ENCODE assay signal across 14 cellular contexts in the genomic region with DNA sequence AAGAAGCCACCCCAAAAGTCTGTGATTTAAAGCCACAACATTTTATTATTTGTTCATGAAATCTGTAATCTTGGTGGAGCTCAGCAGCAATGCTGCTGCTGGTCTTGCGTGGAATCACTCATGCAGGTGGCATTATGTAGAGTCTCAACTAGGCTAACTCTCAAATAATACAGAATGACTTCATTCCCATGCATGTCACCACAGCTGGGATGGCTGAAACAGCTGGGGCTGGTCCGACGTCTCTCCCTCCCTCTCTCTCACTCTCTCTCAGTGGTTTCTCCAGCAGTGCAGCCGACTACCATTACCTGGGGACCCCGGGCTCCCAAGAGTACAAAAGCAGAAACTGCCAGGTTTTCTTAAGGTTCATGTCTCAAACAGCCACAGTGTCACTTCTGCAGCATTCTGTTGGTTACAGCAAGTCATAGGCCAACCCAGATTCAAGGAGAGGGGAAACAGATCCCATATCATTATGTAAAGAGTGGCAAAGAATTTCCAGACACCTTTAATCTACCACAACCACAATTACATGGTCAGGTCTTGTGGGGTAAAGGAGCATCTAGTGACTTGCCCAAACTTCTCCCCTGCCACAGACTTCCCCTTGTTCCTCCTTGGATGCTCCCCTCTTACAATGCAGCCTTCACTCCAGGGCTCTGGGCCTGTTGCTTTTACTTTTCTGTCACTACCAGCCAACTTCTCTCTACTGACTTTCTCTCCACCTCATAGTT.
DNase-seq lines count a peak whose midpoint lies in the region; ATAC-seq, FAIRE-seq and TF ChIP-seq lines count a peak whose summit lies in the region.
"Had no signal": no experiment of that assay in that cellular context is flagged by ENCODE, and none has a peak within 500 bp of the region (broad histone marks: within the 10 kb centered on the region; RNA-seq: fewer than 3 reads in every experiment).

No MANE protein-coding gene starts in this region.

- H3K27me3 ChIP-seq in AG04450 (ENCODE audit: control insufficient read depth, insufficient read depth, low read length) (no peaks in the 10 kb centered on the region), Panc1 (ENCODE audit: control insufficient read depth, insufficient read depth, low read length) (no peaks in the 10 kb centered on the region), endothelial cell of umbilical vein (ENCODE audit: control insufficient read depth in 2 of 2, insufficient read depth in 2 of 2, low read length in 2 of 2) (no peaks in the 10 kb centered on the region)
- H3K27me3 ChIP-seq: tibial artery had no signal

- dilution Hi-C loops in endothelial cell of umbilical vein (cut with MboI; ENCODE audit: extremely low pct_ligation_motif_present, low sequenced_read_pairs) = no loop called here

- WGBS in mesodermal cell (ENCODE audit: insufficient coverage in 2 of 2), 2 experiments = 92 to 98% methylated on average over 5 of the region's 5 CpGs

- no peak for TF ChIP-seq CTCF in AG04450 (IDR thresholded peaks at IDR 0.05; ENCODE audit: low read depth, low read length)
- TF ChIP-seq CTCF in Panc1 (IDR thresholded peaks at IDR 0.05) = no peak
- TF ChIP-seq CTCF in endothelial cell of umbilical vein (IDR thresholded peaks at IDR 0.05; ENCODE audit: extremely low read depth in 1 of 2, insufficient read depth in 1 of 2, low read depth in 1 of 2, low read length in 2 of 2) = no peak

- no peak for FAIRE-seq in endothelial cell of umbilical vein (lab: Jason Lieb, UNC)

- peaks cover 3% of the 10 kb centered on the region; the same call in 1 of the 2 replicates for H3K9me3 ChIP-seq in AG04450 (ENCODE audit: control insufficient read depth, insufficient read depth, low read length)
- H3K9me3 ChIP-seq in Panc1 (ENCODE audit: control insufficient read depth, insufficient read depth, low read depth, low read length) = peaks cover 14% of the 10 kb centered on the region; the same call in 1 of the 2 replicates
- no peaks in the 10 kb centered on the region for H3K9me3 ChIP-seq in endothelial cell of umbilical vein (replicated peaks; ENCODE audit: control insufficient read depth, insufficient read depth, low read length)
- no peaks in the 10 kb centered on the region for H3K9me3 ChIP-seq in mesodermal cell (ENCODE audit: control insufficient read depth, low read length)
- H3K9me3 ChIP-seq: tibial artery had no signal

- H3K27ac ChIP-seq in AG04450 (ENCODE audit: low read depth, low read length) (peak overlapping the region; percentile 93), Panc1 (ENCODE audit: low read length) (peak overlapping the region; percentile 83), endothelial cell of umbilical vein (ENCODE audit: insufficient read depth, low read depth, low read length) (peak overlapping the region; percentile 87), mesodermal cell (ENCODE audit: low read depth, low read length, severe bottlenecking) (peak overlapping the region; percentile 60)
- H3K27ac ChIP-seq: SK-N-MC had no signal

- in situ Hi-C loops in Panc1 (cut with HindIII; ENCODE audit: low pct_unique_long_range_greater_than_20kb, low sequenced_read_pairs) = no loop called here

- DNase-seq in AG04450 (ENCODE audit: low read depth, low spot score) (no peak), Panc1 (ENCODE audit: low read depth, low spot score) (no peak), endothelial cell of umbilical vein (ENCODE audit: low read depth, low spot score) (no peak), NCI-H187 (lab: John Stamatoyannopoulos, UW) (no peak), germinal center (ENCODE audit: low spot score) (no peak), T-helper 9 cell (no peak)
- DNase-seq: activated B cell treated with CpG ODN at 0.5 μM for 24 hours, Kasumi-1, NCI-H2029, NCI-H82 had no signal

- no peak overlapping the region for H3K4me3 ChIP-seq in AG04450 (ENCODE audit: low read depth, low read length)
- peak overlapping the region in 1 of 2 experiments; percentile 2; a peak in 1 of 4 replicates for H3K4me3 ChIP-seq in Panc1 (ENCODE audit: low read depth in 2 of 2, low read length in 2 of 2)
- H3K4me3 ChIP-seq in endothelial cell of umbilical vein (replicated peaks in 1 of 3; ENCODE audit: insufficient read depth in 1 of 3, low read depth in 1 of 3, low read length in 3 of 3) = no peak overlapping the region
- H3K4me3 ChIP-seq in mesodermal cell (ENCODE audit: extremely low read depth, insufficient read depth, low read length, poor library complexity, severe bottlenecking) = no peak overlapping the region
- H3K4me3 ChIP-seq: SK-N-MC, tibial artery had no signal

- H3K4me2 ChIP-seq in endothelial cell of umbilical vein (ENCODE audit: insufficient read depth, low read length) = peak overlapping the region; percentile 0

- H3K36me3 ChIP-seq in Panc1 (ENCODE audit: control insufficient read depth, insufficient read depth, low read length) (no peaks in the 10 kb centered on the region), endothelial cell of umbilical vein (ENCODE audit: control insufficient read depth in 2 of 2, extremely low read depth in 1 of 2, insufficient read depth in 2 of 2, low read length in 2 of 2) (no peaks in the 10 kb centered on the region), mesodermal cell (ENCODE audit: control insufficient read depth, insufficient read depth, low read length) (no peaks in the 10 kb centered on the region)
- H3K36me3 ChIP-seq: tibial artery had no signal

- no peaks in the 10 kb centered on the region for H3K9me1 ChIP-seq in endothelial cell of umbilical vein (replicated peaks; ENCODE audit: control insufficient read depth, extremely low read depth, insufficient read depth, low read length)

- H4K20me1 ChIP-seq in endothelial cell of umbilical vein (replicated peaks; ENCODE audit: control insufficient read depth, extremely low read depth, insufficient read depth, low read length) = no peaks in the 10 kb centered on the region

- TF ChIP-seq POLR2A in endothelial cell of umbilical vein (IDR thresholded peaks at IDR 0.05; ENCODE audit: low read depth, low read length) = no peak

- H3K79me2 ChIP-seq in endothelial cell of umbilical vein (ENCODE audit: control insufficient read depth, insufficient read depth, low read length) = no peaks in the 10 kb centered on the region

- no peak overlapping the region for H2AFZ ChIP-seq in endothelial cell of umbilical vein (ENCODE audit: low read depth, low read length)

- H3K4me1 ChIP-seq in Panc1 (ENCODE audit: control insufficient read depth, insufficient read depth, low read length) = peaks cover 30% of the 10 kb centered on the region
- H3K4me1 ChIP-seq in endothelial cell of umbilical vein (ENCODE audit: control insufficient read depth, extremely low read depth, insufficient read depth, low read length) = peaks cover 62% of the 10 kb centered on the region
- H3K4me1 ChIP-seq in mesodermal cell (ENCODE audit: control insufficient read depth, insufficient read depth, low read length, poor library complexity, severe bottlenecking) = peaks cover 11% of the 10 kb centered on the region

- BruUV-seq in Panc1 (replicated peaks; lab: Mats Ljungman, UMichigan) (no TSS peak), endothelial cell of umbilical vein (replicated peaks; lab: Mats Ljungman, UMichigan) (TSS peak; percentile 41)

- peak; percentile 58 for ATAC-seq in Panc1
- no peak for ATAC-seq in GM19463 (IDR thresholded peaks at IDR 0.05; ENCODE audit: unreplicated experiment)

- intact Hi-C loops in Panc1 (cut with micrococcal nuclease; ENCODE audit: unreplicated experiment) = no loop called here
- intact Hi-C loops in endothelial cell of umbilical vein (cut with micrococcal nuclease) = no loop called here

- H3K9ac ChIP-seq in endothelial cell of umbilical vein (replicated peaks; ENCODE audit: extremely low read depth, insufficient read depth, low read length) = peak overlapping the region; percentile 72

- CTCF ChIA-PET in AG04450 (lab: Charles Lee) = interaction anchor here (0.6 kb wide), 1 partner anchor 232 kb away, joined by 3 read pairs; no protein-coding TSS in a partner anchor
- CTCF ChIA-PET in Panc1 (lab: Charles Lee) = no interaction called here
- CTCF ChIA-PET in endothelial cell of umbilical vein (lab: Charles Lee) = interaction anchor here (0.7 to 2.1 kb wide), 4 partner anchors 23 to 75 kb away, joined by 3 to 12 read pairs (median 4); no protein-coding TSS in a partner anchor

- POLR2A ChIA-PET in AG04450 (lab: Yijun Ruan, JAX) = interaction anchor here (0.6 to 0.9 kb wide), 3 partner anchors 12 to 30 kb away, joined by 3 to 8 read pairs (median 5); no protein-coding TSS in a partner anchor
- POLR2A ChIA-PET in Panc1 (lab: Charles Lee) = no interaction called here
- POLR2A ChIA-PET in endothelial cell of umbilical vein (lab: Charles Lee) = interaction anchor here (1.0 kb wide), 2 partner anchors 23 to 30 kb away, joined by 3 read pairs; no protein-coding TSS in a partner anchor

TF ChIP-seq in endothelial cell of umbilical vein, 7 proteins besides CTCF, POLR2A, EP300 and RAD21:
- TF ChIP-seq EZH2 (IDR thresholded peaks at IDR 0.05; ENCODE audit: borderline replicate concordance, low read depth, low read length, severe bottlenecking) (no peak), JUN (IDR thresholded peaks at IDR 0.05; ENCODE audit: borderline replicate concordance, insufficient read depth, insufficient read length, low read depth) (no peak), FOS (IDR thresholded peaks at IDR 0.05; ENCODE audit: borderline replicate concordance, insufficient read depth, low read length) (no peak), POLR2AphosphoS5 (IDR thresholded peaks at IDR 0.05; ENCODE audit: insufficient read depth, low read depth, low read length) (peak; percentile 6), GATA2 (IDR thresholded peaks at IDR 0.05; ENCODE audit: insufficient read depth, insufficient read length, low read depth, low read length) (no peak)
- TF ChIP-seq, protein P1, sequence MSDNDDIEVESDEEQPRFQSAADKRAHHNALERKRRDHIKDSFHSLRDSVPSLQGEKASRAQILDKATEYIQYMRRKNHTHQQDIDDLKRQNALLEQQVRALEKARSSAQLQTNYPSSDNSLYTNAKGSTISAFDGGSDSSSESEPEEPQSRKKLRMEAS (IDR thresholded peaks at IDR 0.05; ENCODE audit: insufficient read depth, insufficient read length) = no peak
TF ChIP-seq in endothelial cell of umbilical vein: peak in this region for 1.
